34 cellular contexts compared by ENCODE assay signal in genomic region chrX:9037296-9037695, GRCh38. TPM values are rescaled to one million over a fixed set of nuclear protein-coding genes. Genes with fewer than 3 reads are reported as not detected.
"Had no signal": no experiment of that assay in that cellular context is flagged by ENCODE, and none has a peak within 500 bp of the region (broad histone marks: within the 10 kb centered on the region; RNA-seq: fewer than 3 reads in every experiment).

No MANE protein-coding gene starts in this region.

- H3K4me3 Mint-ChIP-seq: activated CD4-positive, alpha-beta memory T cell treated with anti-CD3 and anti-CD28 coated beads for 36 hours; activated CD4-positive, alpha-beta T cell treated with anti-CD3 and anti-CD28 coated beads for 36 hours; activated CD4-positive, alpha-beta T cell treated with anti-CD3 and anti-CD28 coated beads, Interleukin-2, amount 10 ng/mL, durations not matched to agents 24 days and 14 days; activated CD8-positive, alpha-beta T cell treated with anti-CD3 and anti-CD28 coated beads, Interleukin-2, amount 10 ng/mL, durations not matched to agents 7 days and 5 days; activated naive CD8-positive, alpha-beta T cell; activated T-cell treated with anti-CD3 and anti-CD28 coated beads, Interleukin-2, amount 50 U/mL, for 24 hours; activated T-cell treated with anti-CD3 and anti-CD28 coated beads, Interleukin-2, amount 50 U/mL, for 72 hours; central memory CD8-positive, alpha-beta T cell; effector memory CD8-positive, alpha-beta T cell had no signal

- H3K27ac ChIP-seq: brain microvascular endothelial cell, esophagus muscularis mucosa, foreskin keratinocyte, gastrocnemius medialis, heart left ventricle had no signal

- H3K4me1 ChIP-seq: esophagus muscularis mucosa, foreskin keratinocyte, gastrocnemius medialis, heart left ventricle had no signal

- H3K9me3 Mint-ChIP-seq: activated CD4-positive, alpha-beta memory T cell treated with anti-CD3 and anti-CD28 coated beads for 36 hours; activated CD4-positive, alpha-beta T cell treated with anti-CD3 and anti-CD28 coated beads, Interleukin-2, amount 10 ng/mL, durations not matched to agents 24 days and 14 days; activated T-cell treated with anti-CD3 and anti-CD28 coated beads, Interleukin-2, amount 50 U/mL, for 24 hours; central memory CD8-positive, alpha-beta T cell; effector memory CD8-positive, alpha-beta T cell had no signal

- ATAC-seq: activated CD4-positive, alpha-beta T cell treated with anti-CD3 and anti-CD28 coated beads for 36 hours; activated CD8-positive, alpha-beta T cell treated with anti-CD3 and anti-CD28 coated beads, Interleukin-2, amount 10 ng/mL, durations not matched to agents 7 days and 5 days; activated T-cell treated with anti-CD3 and anti-CD28 coated beads, Interleukin-2, amount 50 U/mL, for 72 hours; effector memory CD8-positive, alpha-beta T cell; foreskin keratinocyte; gastrocnemius medialis; heart left ventricle had no signal

- H3K36me3 ChIP-seq: brain microvascular endothelial cell, esophagus muscularis mucosa, gastrocnemius medialis, heart left ventricle had no signal

- H3K9me3 ChIP-seq: esophagus muscularis mucosa, gastrocnemius medialis had no signal

- H3K36me3 Mint-ChIP-seq: activated CD4-positive, alpha-beta memory T cell treated with anti-CD3 and anti-CD28 coated beads for 36 hours; activated naive CD8-positive, alpha-beta T cell had no signal

- H3K27me3 ChIP-seq: brain microvascular endothelial cell, esophagus muscularis mucosa, foreskin keratinocyte, gastrocnemius medialis, heart left ventricle had no signal

- H3K27ac Mint-ChIP-seq: activated CD4-positive, alpha-beta memory T cell treated with anti-CD3 and anti-CD28 coated beads for 36 hours; activated CD4-positive, alpha-beta T cell treated with anti-CD3 and anti-CD28 coated beads for 36 hours; activated CD4-positive, alpha-beta T cell treated with anti-CD3 and anti-CD28 coated beads, Interleukin-2, amount 10 ng/mL, durations not matched to agents 24 days and 14 days; activated CD8-positive, alpha-beta T cell treated with anti-CD3 and anti-CD28 coated beads, Interleukin-2, amount 10 ng/mL, durations not matched to agents 7 days and 5 days; activated naive CD8-positive, alpha-beta T cell; activated T-cell treated with anti-CD3 and anti-CD28 coated beads, Interleukin-2, amount 50 U/mL, for 24 hours; activated T-cell treated with anti-CD3 and anti-CD28 coated beads, Interleukin-2, amount 50 U/mL, for 72 hours; effector memory CD8-positive, alpha-beta T cell had no signal

- H3K4me1 Mint-ChIP-seq: central memory CD8-positive, alpha-beta T cell had no signal

- H3K4me3 ChIP-seq: esophagus muscularis mucosa, gastrocnemius medialis, heart left ventricle had no signal

- DNase-seq: activated CD4-positive, alpha-beta memory T cell treated with anti-CD3 and anti-CD28 coated beads for 36 hours; activated CD4-positive, alpha-beta T cell treated with anti-CD3 and anti-CD28 coated beads for 36 hours; activated CD4-positive, alpha-beta T cell treated with anti-CD3 and anti-CD28 coated beads, Interleukin-2, amount 10 ng/mL, durations not matched to agents 24 days and 14 days; activated CD4-positive, CD25-positive, alpha-beta regulatory T cell; activated CD4-positive, CD25-positive, alpha-beta regulatory T cell treated with anti-CD3 and anti-CD28 coated beads, Interleukin-2, amount 50 U/mL, for 72 hours; activated CD8-positive, alpha-beta memory T cell treated with anti-CD3 and anti-CD28 coated beads, Interleukin-2, amount 50 U/mL, for 48 hours; activated CD8-positive, alpha-beta T cell treated with anti-CD3 and anti-CD28 coated beads, Interleukin-2, amount 10 ng/mL, durations not matched to agents 7 days and 5 days; activated gamma-delta T cell; activated naive CD4-positive, alpha-beta T cell; activated naive CD4-positive, alpha-beta T cell treated with anti-CD3 and anti-CD28 coated beads, Interleukin-2, amount 50 U/mL, for 16 hours; activated T-cell treated with anti-CD3 and anti-CD28 coated beads for 4 hours; activated T-cell treated with anti-CD3 and anti-CD28 coated beads, Interleukin-2, amount 50 U/mL, for 24 hours; activated T-cell treated with anti-CD3 and anti-CD28 coated beads, Interleukin-2, amount 50 U/mL, for 72 hours; amniotic stem cell; anterior cingulate cortex; brain microvascular endothelial cell; cortex of kidney; dermis blood vessel endothelial cell; effector CD4-positive, alpha-beta T cell; effector memory CD8-positive, alpha-beta T cell; erythroblast; foreskin keratinocyte; gastrocnemius medialis; glutamatergic neuron; heart left ventricle; T-helper 2 cell had no signal

- H3K27me3 Mint-ChIP-seq: activated CD4-positive, alpha-beta memory T cell treated with anti-CD3 and anti-CD28 coated beads for 36 hours; activated CD4-positive, alpha-beta T cell treated with anti-CD3 and anti-CD28 coated beads for 36 hours; activated CD4-positive, alpha-beta T cell treated with anti-CD3 and anti-CD28 coated beads, Interleukin-2, amount 10 ng/mL, durations not matched to agents 24 days and 14 days; activated naive CD8-positive, alpha-beta T cell; activated T-cell treated with anti-CD3 and anti-CD28 coated beads, Interleukin-2, amount 50 U/mL, for 24 hours; central memory CD8-positive, alpha-beta T cell; effector memory CD8-positive, alpha-beta T cell had no signal

RNA-seq across cellular contexts. Expression of gene FAM9B, which starts 3.4 kb away (rescaled TPM):
- total RNA-seq: activated CD4-positive, alpha-beta memory T cell treated with anti-CD3 and anti-CD28 coated beads for 36 hours; activated CD4-positive, alpha-beta T cell treated with anti-CD3 and anti-CD28 coated beads for 36 hours; activated CD4-positive, alpha-beta T cell treated with anti-CD3 and anti-CD28 coated beads, Interleukin-2, amount 10 ng/mL, durations not matched to agents 24 days and 14 days; activated CD8-positive, alpha-beta T cell treated with anti-CD3 and anti-CD28 coated beads, Interleukin-2, amount 10 ng/mL, durations not matched to agents 7 days and 5 days; activated T-cell treated with anti-CD3 and anti-CD28 coated beads, Interleukin-2, amount 50 U/mL, for 72 hours; astrocyte; bronchial epithelial cell; cardiac septum; cerebellum; dermis blood vessel endothelial cell; esophagus muscularis mucosa; foreskin keratinocyte; gastrocnemius medialis; heart left ventricle; T-helper 1 cell treated with Interleukin-12 subunit alpha and Interleukin-12 subunit beta and Interleukin-4 antibody, amounts not matched to agents 30 ng/mL and 1 ng/mL, for 36 hours had no signal
